Comparison of ENCODE assay signal across 1 cellular context in the genomic region with DNA sequence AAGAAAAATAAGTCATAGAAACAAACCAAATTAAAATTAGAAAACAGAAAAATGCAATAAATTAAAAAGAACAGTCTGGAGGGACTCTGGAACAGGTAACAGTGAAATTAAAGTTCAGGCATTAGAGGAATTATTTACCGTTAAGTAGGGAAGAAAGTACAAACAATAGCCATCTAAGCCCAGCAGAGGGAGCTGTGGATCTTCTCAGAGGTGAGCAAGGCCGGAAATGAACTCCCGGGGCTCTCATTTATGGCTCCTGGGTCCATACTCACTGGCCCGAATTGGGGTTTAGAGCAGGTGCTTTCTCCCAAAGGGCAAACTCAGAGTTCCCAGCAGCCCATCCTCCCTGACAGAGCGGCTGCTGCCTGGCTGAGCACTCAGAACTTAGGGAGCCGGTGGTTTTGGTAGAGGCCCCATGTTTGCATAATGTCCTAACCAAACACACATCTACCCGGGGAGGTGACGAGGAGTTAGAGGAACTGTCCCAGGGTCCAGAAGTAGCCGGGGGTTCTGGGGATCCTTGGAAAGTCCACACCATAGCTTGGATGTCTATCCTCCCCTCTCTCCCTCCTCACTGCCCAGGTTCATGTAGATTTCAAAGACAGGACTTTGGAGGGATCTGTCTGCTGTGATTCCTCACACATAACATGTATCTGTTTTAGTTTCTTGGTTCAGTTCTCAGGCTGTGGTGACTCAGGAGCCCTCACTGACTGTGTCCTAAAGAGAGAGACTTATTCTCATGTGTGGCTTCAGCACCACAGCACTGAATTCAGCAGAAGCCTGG.
TF ChIP-seq lines count a peak whose summit lies in the region.

No MANE protein-coding gene starts in this region.

TF ChIP-seq in K562, 482 proteins besides CTCF, POLR2A, EP300 and RAD21 (continued from another document and continues in another):
- TF ChIP-seq PCBP1 (IDR thresholded peaks at IDR 0.05; ENCODE audit: low read depth, low read length, poor library complexity, severe bottlenecking) = no peak
- TF ChIP-seq CHAMP1 (IDR thresholded peaks at IDR 0.05) = no peak; the same call in 1 of the 2 replicates
- TF ChIP-seq MIER1 (IDR thresholded peaks at IDR 0.05; ENCODE audit: low read depth) = no peak
- TF ChIP-seq MLLT1 (IDR thresholded peaks at IDR 0.05) = peak in 1 of 2 experiments; percentile 94; a peak in 2 of 4 replicates
- TF ChIP-seq, protein P1, sequence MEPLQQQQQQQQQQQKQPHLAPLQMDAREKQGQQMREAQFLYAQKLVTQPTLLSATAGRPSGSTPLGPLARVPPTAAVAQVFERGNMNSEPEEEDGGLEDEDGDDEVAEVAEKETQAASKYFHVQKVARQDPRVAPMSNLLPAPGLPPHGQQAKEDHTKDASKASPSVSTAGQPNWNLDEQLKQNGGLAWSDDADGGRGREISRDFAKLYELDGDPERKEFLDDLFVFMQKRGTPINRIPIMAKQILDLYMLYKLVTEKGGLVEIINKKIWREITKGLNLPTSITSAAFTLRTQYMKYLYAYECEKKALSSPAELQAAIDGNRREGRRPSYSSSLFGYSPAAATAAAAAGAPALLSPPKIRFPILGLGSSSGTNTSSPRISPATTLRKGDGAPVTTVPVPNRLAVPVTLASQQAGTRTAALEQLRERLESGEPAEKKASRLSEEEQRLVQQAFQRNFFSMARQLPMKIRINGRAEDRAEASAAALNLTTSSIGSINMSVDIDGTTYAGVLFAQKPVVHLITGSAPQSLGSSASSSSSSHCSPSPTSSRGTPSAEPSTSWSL (CRISPR knock-in tag; IDR thresholded peaks at IDR 0.05; ENCODE audit: borderline replicate concordance) = no peak
- peak; percentile 52 for TF ChIP-seq CHD2 (IDR thresholded peaks at IDR 0.05; ENCODE audit: low read depth, low read length)
- 0 out of 2 replicates have a peak, but pooled peaks have one; percentile 62 for TF ChIP-seq TARDBP (IDR thresholded peaks at IDR 0.05)
- TF ChIP-seq TAF9B (IDR thresholded peaks at IDR 0.05; ENCODE audit: partially characterized antibody) = no peak
- no peak for TF ChIP-seq IFI16 (CRISPR knock-in tag; IDR thresholded peaks at IDR 0.05)
- no peak for TF ChIP-seq TRIM28 (IDR thresholded peaks at IDR 0.05)
- TF ChIP-seq ZKSCAN8 (CRISPR knock-in tag; IDR thresholded peaks at IDR 0.05) = no peak
- no peak for TF ChIP-seq BACH1 (tag; IDR thresholded peaks at IDR 0.05)
- no peak for TF ChIP-seq GTF2E2 (tag; IDR thresholded peaks at IDR 0.05)
- TF ChIP-seq, protein P2, sequence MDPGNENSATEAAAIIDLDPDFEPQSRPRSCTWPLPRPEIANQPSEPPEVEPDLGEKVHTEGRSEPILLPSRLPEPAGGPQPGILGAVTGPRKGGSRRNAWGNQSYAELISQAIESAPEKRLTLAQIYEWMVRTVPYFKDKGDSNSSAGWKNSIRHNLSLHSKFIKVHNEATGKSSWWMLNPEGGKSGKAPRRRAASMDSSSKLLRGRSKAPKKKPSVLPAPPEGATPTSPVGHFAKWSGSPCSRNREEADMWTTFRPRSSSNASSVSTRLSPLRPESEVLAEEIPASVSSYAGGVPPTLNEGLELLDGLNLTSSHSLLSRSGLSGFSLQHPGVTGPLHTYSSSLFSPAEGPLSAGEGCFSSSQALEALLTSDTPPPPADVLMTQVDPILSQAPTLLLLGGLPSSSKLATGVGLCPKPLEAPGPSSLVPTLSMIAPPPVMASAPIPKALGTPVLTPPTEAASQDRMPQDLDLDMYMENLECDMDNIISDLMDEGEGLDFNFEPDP (CRISPR knock-in tag; IDR thresholded peaks at IDR 0.05) = no peak
- TF ChIP-seq ETV1 (tag; conservative IDR thresholded peaks at IDR 0.05; ENCODE audit: low read depth) = peak; percentile 100
- TF ChIP-seq ATF6 (CRISPR knock-in tag; IDR thresholded peaks at IDR 0.05) = no peak
- no peak for TF ChIP-seq TBP (optimal IDR thresholded peaks at IDR 0.05; ENCODE audit: low read depth, low read length)
- no peak for TF ChIP-seq SMAD2 (IDR thresholded peaks at IDR 0.05; ENCODE audit: low read depth, low read length)
- peak; percentile 89 for TF ChIP-seq GABPA (tag; conservative IDR thresholded peaks at IDR 0.05; ENCODE audit: low read depth)
- TF ChIP-seq KDM4B (IDR thresholded peaks at IDR 0.05; ENCODE audit: borderline replicate concordance in 2 of 2, low read depth in 1 of 2) = peak; percentile 59 to 96; a peak in 2 of 4 replicates
- no peak for TF ChIP-seq KDM2B (CRISPR knock-in tag; IDR thresholded peaks at IDR 0.05)
- no peak for TF ChIP-seq TSHZ1 (CRISPR knock-in tag; IDR thresholded peaks at IDR 0.05)
- TF ChIP-seq PATZ1 (CRISPR knock-in tag; IDR thresholded peaks at IDR 0.05; ENCODE audit: borderline replicate concordance) = no peak
- no peak for TF ChIP-seq NFXL1 (CRISPR knock-in tag; IDR thresholded peaks at IDR 0.05)
- TF ChIP-seq, protein P3, sequence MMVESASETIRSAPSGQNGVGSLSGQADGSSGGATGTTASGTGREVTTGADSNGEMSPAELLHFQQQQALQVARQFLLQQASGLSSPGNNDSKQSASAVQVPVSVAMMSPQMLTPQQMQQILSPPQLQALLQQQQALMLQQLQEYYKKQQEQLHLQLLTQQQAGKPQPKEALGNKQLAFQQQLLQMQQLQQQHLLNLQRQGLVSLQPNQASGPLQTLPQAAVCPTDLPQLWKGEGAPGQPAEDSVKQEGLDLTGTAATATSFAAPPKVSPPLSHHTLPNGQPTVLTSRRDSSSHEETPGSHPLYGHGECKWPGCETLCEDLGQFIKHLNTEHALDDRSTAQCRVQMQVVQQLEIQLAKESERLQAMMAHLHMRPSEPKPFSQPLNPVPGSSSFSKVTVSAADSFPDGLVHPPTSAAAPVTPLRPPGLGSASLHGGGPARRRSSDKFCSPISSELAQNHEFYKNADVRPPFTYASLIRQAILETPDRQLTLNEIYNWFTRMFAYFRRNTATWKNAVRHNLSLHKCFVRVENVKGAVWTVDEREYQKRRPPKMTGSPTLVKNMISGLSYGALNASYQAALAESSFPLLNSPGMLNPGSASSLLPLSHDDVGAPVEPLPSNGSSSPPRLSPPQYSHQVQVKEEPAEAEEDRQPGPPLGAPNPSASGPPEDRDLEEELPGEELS (CRISPR knock-in tag; IDR thresholded peaks at IDR 0.05; ENCODE audit: borderline replicate concordance) = no peak
- TF ChIP-seq, protein P4, sequence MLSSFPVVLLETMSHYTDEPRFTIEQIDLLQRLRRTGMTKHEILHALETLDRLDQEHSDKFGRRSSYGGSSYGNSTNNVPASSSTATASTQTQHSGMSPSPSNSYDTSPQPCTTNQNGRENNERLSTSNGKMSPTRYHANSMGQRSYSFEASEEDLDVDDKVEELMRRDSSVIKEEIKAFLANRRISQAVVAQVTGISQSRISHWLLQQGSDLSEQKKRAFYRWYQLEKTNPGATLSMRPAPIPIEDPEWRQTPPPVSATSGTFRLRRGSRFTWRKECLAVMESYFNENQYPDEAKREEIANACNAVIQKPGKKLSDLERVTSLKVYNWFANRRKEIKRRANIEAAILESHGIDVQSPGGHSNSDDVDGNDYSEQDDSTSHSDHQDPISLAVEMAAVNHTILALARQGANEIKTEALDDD (IDR thresholded peaks at IDR 0.05) = no peak
- TF ChIP-seq, protein P5, sequence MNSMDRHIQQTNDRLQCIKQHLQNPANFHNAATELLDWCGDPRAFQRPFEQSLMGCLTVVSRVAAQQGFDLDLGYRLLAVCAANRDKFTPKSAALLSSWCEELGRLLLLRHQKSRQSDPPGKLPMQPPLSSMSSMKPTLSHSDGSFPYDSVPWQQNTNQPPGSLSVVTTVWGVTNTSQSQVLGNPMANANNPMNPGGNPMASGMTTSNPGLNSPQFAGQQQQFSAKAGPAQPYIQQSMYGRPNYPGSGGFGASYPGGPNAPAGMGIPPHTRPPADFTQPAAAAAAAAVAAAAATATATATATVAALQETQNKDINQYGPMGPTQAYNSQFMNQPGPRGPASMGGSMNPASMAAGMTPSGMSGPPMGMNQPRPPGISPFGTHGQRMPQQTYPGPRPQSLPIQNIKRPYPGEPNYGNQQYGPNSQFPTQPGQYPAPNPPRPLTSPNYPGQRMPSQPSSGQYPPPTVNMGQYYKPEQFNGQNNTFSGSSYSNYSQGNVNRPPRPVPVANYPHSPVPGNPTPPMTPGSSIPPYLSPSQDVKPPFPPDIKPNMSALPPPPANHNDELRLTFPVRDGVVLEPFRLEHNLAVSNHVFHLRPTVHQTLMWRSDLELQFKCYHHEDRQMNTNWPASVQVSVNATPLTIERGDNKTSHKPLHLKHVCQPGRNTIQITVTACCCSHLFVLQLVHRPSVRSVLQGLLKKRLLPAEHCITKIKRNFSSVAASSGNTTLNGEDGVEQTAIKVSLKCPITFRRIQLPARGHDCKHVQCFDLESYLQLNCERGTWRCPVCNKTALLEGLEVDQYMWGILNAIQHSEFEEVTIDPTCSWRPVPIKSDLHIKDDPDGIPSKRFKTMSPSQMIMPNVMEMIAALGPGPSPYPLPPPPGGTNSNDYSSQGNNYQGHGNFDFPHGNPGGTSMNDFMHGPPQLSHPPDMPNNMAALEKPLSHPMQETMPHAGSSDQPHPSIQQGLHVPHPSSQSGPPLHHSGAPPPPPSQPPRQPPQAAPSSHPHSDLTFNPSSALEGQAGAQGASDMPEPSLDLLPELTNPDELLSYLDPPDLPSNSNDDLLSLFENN (IDR thresholded peaks at IDR 0.05; ENCODE audit: low read depth in 2 of 2, low read length in 2 of 2) = peak in 1 of 2 experiments; percentile 81; a peak in 2 of 4 replicates
- peak; percentile 93 for TF ChIP-seq SMC3 (conservative IDR thresholded peaks at IDR 0.05; ENCODE audit: insufficient read depth, low read depth, low read length)
